In genomic region chrX:32448945-32449344, GRCh38 we compare ENCODE assay signal across 11 cellular contexts.
DNase-seq lines count a peak whose midpoint lies in the region; ATAC-seq and TF ChIP-seq lines count a peak whose summit lies in the region.
"Had no signal": no experiment of that assay in that cellular context is flagged by ENCODE, and none has a peak within 500 bp of the region (broad histone marks: within the 10 kb centered on the region; RNA-seq: fewer than 3 reads in every experiment).

No MANE protein-coding gene starts in this region.

- ATAC-seq in natural killer cell (no peak), HG02763 (IDR thresholded peaks at IDR 0.05; ENCODE audit: unreplicated experiment) (peak; percentile 65), GM19452 (IDR thresholded peaks at IDR 0.05; ENCODE audit: unreplicated experiment) (no peak)
- ATAC-seq in natural killer cell treated with Interleukin-12 subunit alpha and Interleukin-12 subunit beta and Interleukin-15 and Interleukin-18, amount 100 ng/mL, for 72 hours, result no peak
- ATAC-seq: WTC11 had no signal

- TF ChIP-seq POLR2A in spleen (IDR thresholded peaks at IDR 0.05), result no peak

- no peaks in the 10 kb centered on the region for H3K79me2 ChIP-seq in KMS-11 (ENCODE audit: insufficient read depth, low read depth)
- H3K79me2 ChIP-seq in trophoblast cell (ENCODE audit: control insufficient read depth, insufficient read depth, low read length, poor library complexity), result no peaks in the 10 kb centered on the region

- no peaks in the 10 kb centered on the region for H3K9me3 ChIP-seq in spleen
- H3K9me3 ChIP-seq in trophoblast cell (ENCODE audit: insufficient read depth, low read depth, low read length), result no peaks in the 10 kb centered on the region

- H3K4me2 ChIP-seq in KMS-11 (peak overlapping the region; percentile 95), trophoblast cell (ENCODE audit: low read length) (no peak overlapping the region)

- H3K9me3 Mint-ChIP-seq in natural killer cell, result peaks cover 2 to 4% of the 10 kb centered on the region in 2 donors
- H3K9me3 Mint-ChIP-seq in natural killer cell treated with Interleukin-12 subunit alpha and Interleukin-12 subunit beta and Interleukin-15 and Interleukin-18, amount 100 ng/mL, for 72 hours, result peaks cover 5% of the 10 kb centered on the region
- H3K9me3 Mint-ChIP-seq: WTC11 had no signal

- H3K27me3 Mint-ChIP-seq in natural killer cell (ENCODE audit: low read depth in 2 of 2), result no peaks in the 10 kb centered on the region
- H3K27me3 Mint-ChIP-seq in natural killer cell treated with Interleukin-12 subunit alpha and Interleukin-12 subunit beta and Interleukin-15 and Interleukin-18, amount 100 ng/mL, for 72 hours, result no peaks in the 10 kb centered on the region
- H3K27me3 Mint-ChIP-seq: central memory CD8-positive, alpha-beta T cell had no signal

- no peak overlapping the region for H3K4ac ChIP-seq in trophoblast cell (ENCODE audit: low read depth, low read length)

- H4K12ac ChIP-seq in trophoblast cell (ENCODE audit: low read depth, low read length), result no peak overlapping the region

- no peak overlapping the region for H2AK5ac ChIP-seq in trophoblast cell (ENCODE audit: low read length)

- TF ChIP-seq CTCF in natural killer cell (IDR thresholded peaks at IDR 0.05) (no peak), KMS-11 (conservative IDR thresholded peaks at IDR 0.05; ENCODE audit: low read depth, low read length) (no peak), spleen (IDR thresholded peaks at IDR 0.05 in 8 of 11, conservative IDR thresholded peaks at IDR 0.05 in 3 of 11) (no peak)

- H3K4me1 ChIP-seq in KMS-11 (ENCODE audit: low read depth, poor library complexity, severe bottlenecking) (peaks cover 30% of the 10 kb centered on the region), spleen (peaks cover 0 to 12% (median 0%) of the 10 kb centered on the region in 6 donors), trophoblast cell (ENCODE audit: control insufficient read depth in 1 of 2, insufficient read depth in 2 of 2, low read length in 2 of 2) (no peaks in the 10 kb centered on the region)

- peak overlapping the region; percentile 33 for H3K4me3 Mint-ChIP-seq in natural killer cell
- no peak overlapping the region for H3K4me3 Mint-ChIP-seq in natural killer cell treated with Interleukin-12 subunit alpha and Interleukin-12 subunit beta and Interleukin-15 and Interleukin-18, amount 100 ng/mL, for 72 hours
- H3K4me3 Mint-ChIP-seq: central memory CD8-positive, alpha-beta T cell; neural crest cell; WTC11 had no signal

- no peak overlapping the region for H3K18ac ChIP-seq in trophoblast cell (ENCODE audit: low read length)

- no peak overlapping the region for H2BK12ac ChIP-seq in trophoblast cell (ENCODE audit: low read length)

- no peak overlapping the region for H3K9ac ChIP-seq in KMS-11
- H3K9ac ChIP-seq in trophoblast cell (ENCODE audit: low read length), result no peak overlapping the region

- H4K91ac ChIP-seq in trophoblast cell (ENCODE audit: low read depth, low read length), result no peak overlapping the region

- H3K27me3 ChIP-seq in KMS-11 (ENCODE audit: insufficient read depth, low read depth), result no peaks in the 10 kb centered on the region
- H3K27me3 ChIP-seq in spleen (replicated peaks in 1 of 7), result no peaks in the 10 kb centered on the region
- H3K27me3 ChIP-seq in trophoblast cell (ENCODE audit: insufficient read depth, low read length), result no peaks in the 10 kb centered on the region

- DNase-seq in natural killer cell (no peak), spleen (no peak), trophoblast cell (no peak)
- no peak for DNase-seq in natural killer cell treated with Interleukin-12 subunit alpha and Interleukin-12 subunit beta and Interleukin-15 and Interleukin-18, amount 100 ng/mL, for 72 hours (ENCODE audit: low spot score)
- DNase-seq in stimulated activated CD8-positive, alpha-beta memory T cell treated with anti-CD3 and anti-CD28 coated beads, Interleukin-4, amount 100 ng/mL, for 48 hours, result no peak

- H3K14ac ChIP-seq in trophoblast cell (ENCODE audit: low read length), result no peak overlapping the region

- no peak overlapping the region for H3K23ac ChIP-seq in trophoblast cell (ENCODE audit: low read length)

- no peak overlapping the region for H4K8ac ChIP-seq in trophoblast cell (ENCODE audit: low read depth, low read length)

- H2BK120ac ChIP-seq in trophoblast cell (ENCODE audit: insufficient read depth, low read length, poor library complexity), result no peak overlapping the region

- H2AFZ ChIP-seq in KMS-11 (ENCODE audit: low read depth) (peak overlapping the region; percentile 34), trophoblast cell (ENCODE audit: insufficient read depth, low read length, poor library complexity) (no peak overlapping the region)

- no peak overlapping the region for H2BK5ac ChIP-seq in trophoblast cell (ENCODE audit: low read depth, low read length, poor library complexity)

- intact Hi-C loops in natural killer cell (cut with micrococcal nuclease) (no loop called here), spleen (cut with DNase I; ENCODE audit: low total_unique reads) (no loop called here)

- H3K27ac ChIP-seq in KMS-11 (peak overlapping the region; percentile 63), spleen (peak overlapping the region in 5 of 8 donors; percentile 32 to 60 (median 42)), trophoblast cell (ENCODE audit: low read depth, low read length) (no peak overlapping the region)

- H3K27ac Mint-ChIP-seq in natural killer cell, result peak overlapping the region; percentile 48 to 57
- H3K27ac Mint-ChIP-seq in natural killer cell treated with Interleukin-12 subunit alpha and Interleukin-12 subunit beta and Interleukin-15 and Interleukin-18, amount 100 ng/mL, for 72 hours, result no peak overlapping the region
- H3K27ac Mint-ChIP-seq: WTC11 had no signal

- H3K4me3 ChIP-seq in KMS-11 (IDR thresholded peaks at IDR 0.05; ENCODE audit: insufficient read depth, low read depth, low read length) (no peak overlapping the region), spleen (peak overlapping the region in 1 of 8 donors; percentile 17), trophoblast cell (ENCODE audit: low read depth, low read length) (no peak overlapping the region)

- H3K36me3 Mint-ChIP-seq in natural killer cell, result no peaks in the 10 kb centered on the region
- no peaks in the 10 kb centered on the region for H3K36me3 Mint-ChIP-seq in natural killer cell treated with Interleukin-12 subunit alpha and Interleukin-12 subunit beta and Interleukin-15 and Interleukin-18, amount 100 ng/mL, for 72 hours
- H3K36me3 Mint-ChIP-seq: WTC11 had no signal

- H3K36me3 ChIP-seq in KMS-11 (ENCODE audit: insufficient read depth) (no peaks in the 10 kb centered on the region), spleen (no peaks in the 10 kb centered on the region), trophoblast cell (ENCODE audit: control insufficient read depth in 1 of 2, insufficient read depth in 2 of 2, low read length in 2 of 2) (no peaks in the 10 kb centered on the region)

- H3K79me1 ChIP-seq in trophoblast cell (ENCODE audit: low read length), result no peaks in the 10 kb centered on the region

- H4K20me1 ChIP-seq in KMS-11 (ENCODE audit: insufficient read depth), result no peaks in the 10 kb centered on the region

- H3K4me1 Mint-ChIP-seq in natural killer cell, result peaks cover 24 to 26% of the 10 kb centered on the region in 2 donors
- peaks cover 0 to 28% of the 10 kb centered on the region in 2 donors for H3K4me1 Mint-ChIP-seq in natural killer cell treated with Interleukin-12 subunit alpha and Interleukin-12 subunit beta and Interleukin-15 and Interleukin-18, amount 100 ng/mL, for 72 hours (ENCODE audit: low read depth in 2 of 2)
- H3K4me1 Mint-ChIP-seq: central memory CD8-positive, alpha-beta T cell; neural crest cell; WTC11 had no signal

- 18 to 43% (median 39%) methylated on average over 2 of the region's 2 CpGs for WGBS in spleen, 5 donors
- no CpG with 5 or more reads among the region's 2 CpGs for WGBS in trophoblast cell (ENCODE audit: extremely low coverage, insufficient coverage, insufficient read length)

Comparison
In these comparisons a context has a peak if more than half of its experiments do, and no peak if none do; other contexts are left out.
1. H3K27ac Mint-ChIP-seq: peak in natural killer cell (2 of 2); none in natural killer cell treated with Interleukin-12 subunit alpha and Interleukin-12 subunit beta and Interleukin-15 and Interleukin-18, amount 100 ng/mL, for 72 hours (0 of 2).